20 cellular contexts compared by ENCODE assay signal in the genomic region with DNA sequence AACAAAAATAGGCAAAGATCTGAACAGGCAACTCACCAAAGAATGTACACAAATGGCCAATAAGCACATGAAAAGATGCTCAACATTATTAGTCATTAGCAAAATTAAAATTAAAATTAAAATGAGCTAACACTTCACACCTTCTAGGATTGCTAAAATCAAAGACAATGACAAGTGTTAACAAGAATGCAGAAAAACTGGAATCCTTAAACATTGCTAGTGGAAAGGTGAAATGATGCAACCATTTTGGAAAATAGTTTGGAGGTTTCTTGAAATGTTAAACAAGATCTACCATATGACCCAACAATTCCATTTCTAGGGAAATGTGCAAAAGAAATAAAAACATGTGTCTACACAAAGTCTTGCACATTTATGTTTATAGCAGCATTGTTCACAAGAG.
"Had no signal": no experiment of that assay in that cellular context is flagged by ENCODE, and none has a peak within 500 bp of the region (broad histone marks: within the 10 kb centered on the region; RNA-seq: fewer than 3 reads in every experiment).

No MANE protein-coding gene starts in this region.

- H3K4me1 ChIP-seq: uterus had no signal

- H3K36me3 ChIP-seq: left ventricle myocardium inferior, lower lobe of right lung, ovary, tibial artery, upper lobe of left lung, uterus had no signal

- DNase-seq: effector memory CD4-positive, alpha-beta T cell; foreskin keratinocyte; head of caudate nucleus; kidney; left cardiac atrium; left ventricle myocardium inferior; lower lobe of right lung; natural killer cell; ovary; right cardiac atrium; stimulated activated CD4-positive, alpha-beta T cell treated with anti-CD3 and anti-CD28 coated beads, Interleukin-2, amount 100 ng/mL, for 48 hours; stimulated activated naive CD4-positive, alpha-beta T cell treated with Interleukin-2 at 50 U/mL for 16 hours; tibial artery; upper lobe of left lung; uterus had no signal

- H3K9me3 Mint-ChIP-seq: natural killer cell had no signal

- H3K4me3 Mint-ChIP-seq: memory B cell, mesothelial cell of epicardium, natural killer cell, neural crest cell had no signal

- H3K36me3 Mint-ChIP-seq: memory B cell, natural killer cell had no signal

- H3K27ac Mint-ChIP-seq: memory B cell, mesothelial cell of epicardium, natural killer cell had no signal

- H3K27me3 Mint-ChIP-seq: memory B cell had no signal

- FAIRE-seq: kidney had no signal

- H3K27ac ChIP-seq: foreskin keratinocyte, hepatocyte, lower lobe of right lung, ovary, tibial artery, upper lobe of left lung, uterus had no signal

- H3K27me3 ChIP-seq: foreskin keratinocyte, hepatocyte, ovary, tibial artery, upper lobe of left lung, uterus had no signal

- H3K4me3 ChIP-seq: hepatocyte, left ventricle myocardium inferior, lower lobe of right lung, ovary, smooth muscle cell, tibial artery, upper lobe of left lung, uterus had no signal

- H3K9me3 ChIP-seq: lower lobe of right lung, ovary, tibial artery, upper lobe of left lung, uterus had no signal

- ATAC-seq: foreskin keratinocyte, left cardiac atrium, lower lobe of right lung, natural killer cell, right cardiac atrium had no signal

- H3K4me1 Mint-ChIP-seq: memory B cell, natural killer cell had no signal
